Comparison of ENCODE assay signal across 8 cellular contexts in genomic region chrX:70970482-70970999, GRCh38. TPM values are rescaled to one million over a fixed set of nuclear protein-coding genes. Genes with fewer than 3 reads are reported as not detected.
DNase-seq lines count a peak whose midpoint lies in the region; ATAC-seq and TF ChIP-seq lines count a peak whose summit lies in the region.

No MANE protein-coding gene starts in this region.

- H3K9me3 ChIP-seq in BE2C (no peaks in the 10 kb centered on the region), HAP-1 (no peaks in the 10 kb centered on the region), hepatocyte (ENCODE audit: low read depth) (no peaks in the 10 kb centered on the region)

- in situ Hi-C loops in HAP-1 (cut with MboI; ENCODE audit: low sequenced_read_pairs) = no loop called here

- TF ChIP-seq CTCF in BE2C (IDR thresholded peaks at IDR 0.05; ENCODE audit: low read depth, low read length) (peak; percentile 34; the same call in 1 of the 2 replicates), hepatocyte (IDR thresholded peaks at IDR 0.05; ENCODE audit: poor library complexity) (peak; percentile 43)

- H3K36me3 ChIP-seq in BE2C (no peaks in the 10 kb centered on the region), HAP-1 (replicated peaks) (no peaks in the 10 kb centered on the region), hepatocyte (replicated peaks; ENCODE audit: insufficient read depth, low read depth) (no peaks in the 10 kb centered on the region)

- H3K4me1 ChIP-seq in BE2C (no peaks in the 10 kb centered on the region), HAP-1 (peaks cover 23% of the 10 kb centered on the region), hepatocyte (ENCODE audit: insufficient read depth) (no peaks in the 10 kb centered on the region)

- no peak overlapping the region for H3K4me2 ChIP-seq in hepatocyte

- no peak overlapping the region for H2AFZ ChIP-seq in hepatocyte

- no peak for ATAC-seq in HG02610 (IDR thresholded peaks at IDR 0.05; ENCODE audit: unreplicated experiment)

- no peaks in the 10 kb centered on the region for H4K20me1 ChIP-seq in hepatocyte (ENCODE audit: insufficient read depth, poor library complexity, severe bottlenecking)

- no peak for DNase-seq in BE2C
- DNase-seq in HAP-1 (ENCODE audit: low spot score in 2 of 2) = peak in 1 of 2 experiments; percentile 89
- peak; percentile 17 for DNase-seq in SW480 (ENCODE audit: low spot score)
- no peak for DNase-seq in hepatocyte (ENCODE audit: low spot score)
- DNase-seq in stimulated activated CD4-positive, alpha-beta T cell treated with anti-CD3 and anti-CD28 coated beads, Interleukin-1b, Interleukin-23, amount 100 ng/mL, for 48 hours = no peak
- DNase-seq in HPDE6-E6E7 (ENCODE audit: extremely low spot score) = no peak
- no peak for DNase-seq in stimulated activated naive CD4-positive, alpha-beta T cell treated with Interleukin-2 at 50 U/mL for 16 hours (lab: John Stamatoyannopoulos, UW)

- H3K27me3 ChIP-seq in BE2C (no peaks in the 10 kb centered on the region), HAP-1 (ENCODE audit: low read depth) (no peaks in the 10 kb centered on the region), hepatocyte (no peaks in the 10 kb centered on the region)

- H3K79me2 ChIP-seq in hepatocyte = no peaks in the 10 kb centered on the region

- H3K4me3 ChIP-seq in BE2C (ENCODE audit: low read depth, low read length) = no peak overlapping the region
- peak overlapping the region; percentile 3; the same call in 1 of the 2 replicates for H3K4me3 ChIP-seq in HAP-1
- no peak overlapping the region for H3K4me3 ChIP-seq in hepatocyte

- no peak overlapping the region for H3K27ac ChIP-seq in hepatocyte

- 45% methylated on average over 2 of the region's 2 CpGs for WGBS in hepatocyte (ENCODE audit: low lambda C conversion rate, missing lambda C conversion rate)

- H3K9me2 ChIP-seq in hepatocyte (replicated peaks; ENCODE audit: insufficient read depth) = no peaks in the 10 kb centered on the region

RNA-seq across cellular contexts. Expression of gene SLC7A3, which starts 39.6 kb away (rescaled TPM):
- 0.59 TPM for polyA plus RNA-seq in BE2C (2012; ENCODE audit: insufficient read depth, insufficient read length, low read depth)
- total RNA-seq in hepatocyte = 1.8 and 3.5 TPM in 2 replicates
- 1.1 TPM in 1 of 2 replicates, not detected in the other for polyA plus RNA-seq in hepatocyte
